In genomic region chr1:205396972-205397616, GRCh38 we compare ENCODE assay signal across 7 cellular contexts. TPM values are rescaled to one million over a fixed set of nuclear protein-coding genes. Genes with fewer than 3 reads are reported as not detected.
DNase-seq lines count a peak whose midpoint lies in the region; ATAC-seq, FAIRE-seq and TF ChIP-seq lines count a peak whose summit lies in the region.

No MANE protein-coding gene starts in this region.

- no peaks in the 10 kb centered on the region for H3K27me3 ChIP-seq in NT2/D1 (ENCODE audit: insufficient read depth, insufficient read length)

- DNase-seq in Daoy (ENCODE audit: low read depth) (peak; percentile 67), Kasumi-1 (lab: John Stamatoyannopoulos, UW) (peak; percentile 67 to 73), NT2/D1 (ENCODE audit: low read depth, low spot score) (peak; percentile 75), cardiac fibroblast (ENCODE audit: low read depth in 2 of 2) (peak; percentile 52 to 70), left colon (peak in 1 of 2 donors; percentile 11), urothelium cell line (ENCODE audit: low spot score) (peak; percentile 73)

- no peak overlapping the region for H3K9ac ChIP-seq in NT2/D1 (ENCODE audit: insufficient read length, low read depth)

- no peak for FAIRE-seq in urothelium cell line (lab: Jason Lieb, UNC)

- ATAC-seq in left colon, result peak; percentile 81
- no peak for ATAC-seq in GM18502 (IDR thresholded peaks at IDR 0.05; ENCODE audit: poor library complexity, unreplicated experiment)

- H3K4me3 ChIP-seq in NT2/D1 (ENCODE audit: insufficient read length, low read depth), result no peak overlapping the region
- no peak overlapping the region for H3K4me3 ChIP-seq in cardiac fibroblast (replicated peaks in 1 of 2; ENCODE audit: low read depth in 2 of 2, low read length in 2 of 2)

- no peaks in the 10 kb centered on the region for H3K4me1 ChIP-seq in NT2/D1 (ENCODE audit: insufficient read depth, insufficient read length)

- peaks cover 9% of the 10 kb centered on the region; the same call in 1 of the 2 replicates for H3K9me3 ChIP-seq in NT2/D1 (ENCODE audit: insufficient read depth, low read length)

- TF ChIP-seq CTCF in cardiac fibroblast (IDR thresholded peaks at IDR 0.05; ENCODE audit: low read depth, low read length), result peak; percentile 70

- intact Hi-C loops in left colon (cut with DNase I, micrococcal nuclease), result loop anchor here in 1 of 2 donors (10.0 kb wide), 1 partner anchor 88 kb away; no protein-coding TSS in a partner anchor

- no peaks in the 10 kb centered on the region for H3K36me3 ChIP-seq in NT2/D1 (ENCODE audit: insufficient read depth, insufficient read length, low read length)

RNA-seq across cellular contexts. Expression of gene LEMD1, which starts 24.8 kb away (rescaled TPM):
- total RNA-seq in Daoy (2014; rRNA removed; shearing (Covaris generic)), result 0.74 TPM in 1 of 2 replicates, not detected in the other
- 1 to 10 TPM in 1 of 2 donors, not detected in 1; 1.1 TPM for total RNA-seq in left colon

RNA-seq across cellular contexts. Expression of gene KLHDC8A, which starts 40.4 kb away (rescaled TPM):
- total RNA-seq in Daoy (2014; rRNA removed; shearing (Covaris generic)), result 0.34 and 3.2 TPM in 2 replicates
- under 1 TPM; 0.40 to 0.59 TPM for total RNA-seq in left colon

RNA-seq across cellular contexts. Expression of gene BLACAT1, which starts 58.8 kb away (rescaled TPM):
- 0.30 and 0.86 TPM in 2 replicates for total RNA-seq in Daoy (2014; rRNA removed; shearing (Covaris generic))
- under 1 TPM; 0.14 to 0.34 TPM for total RNA-seq in left colon
